In the genomic region with DNA sequence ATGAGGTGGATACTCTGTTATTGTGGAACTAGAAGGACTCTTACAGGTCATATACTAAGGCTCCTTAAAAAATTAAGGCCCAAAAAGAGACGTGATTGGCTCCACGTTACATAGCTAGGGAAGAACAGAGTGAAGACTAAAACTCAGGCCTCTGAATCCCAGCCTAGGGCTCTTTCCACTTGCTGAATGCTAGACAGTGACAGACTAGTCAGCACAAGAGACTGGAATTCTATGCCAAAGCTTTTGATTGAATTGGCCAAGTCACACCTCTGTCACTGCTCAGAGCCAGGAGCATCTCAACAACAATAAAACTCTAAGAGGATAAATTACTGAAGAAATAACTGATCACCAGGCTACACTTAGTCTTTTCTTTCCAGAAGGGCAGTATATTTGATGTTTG, we compare ENCODE assay signal across 30 cellular contexts. TPM values are rescaled to one million over a fixed set of nuclear protein-coding genes. Genes with fewer than 3 reads are reported as not detected.
"Had no signal": no experiment of that assay in that cellular context is flagged by ENCODE, and none has a peak within 500 bp of the region (broad histone marks: within the 10 kb centered on the region; RNA-seq: fewer than 3 reads in every experiment).

No MANE protein-coding gene starts in this region.

- H3K4me1 Mint-ChIP-seq: naive thymus-derived CD8-positive, alpha-beta T cell; stimulated activated naive B cell treated with anti-CD40 and anti-IgM and Interleukin-4, amounts not matched to agents 10 μg/mL and 1 μg/mL and 100 μg/mL, for 72 hours had no signal

- H3K27me3 Mint-ChIP-seq: stimulated activated naive B cell treated with anti-CD40 and anti-IgM and Interleukin-4, amounts not matched to agents 10 μg/mL and 1 μg/mL and 100 μg/mL, for 72 hours; stimulated activated naive CD8-positive, alpha-beta T cell treated with anti-CD3 and anti-CD28 coated beads, Interleukin-15, Interleukin-2, amounts not matched to agents 100 ng/mL and 50 ng/mL, for 24 hours had no signal

- DNase-seq: heart left ventricle; islet precursor cell; lower lobe of right lung; mammary epithelial cell; mesenchymal stem cell; naive thymus-derived CD8-positive, alpha-beta T cell; nucleus accumbens; pancreas; posterior cingulate gyrus; psoas muscle; stimulated activated CD4-positive, alpha-beta T cell treated with anti-CD3 and anti-CD28 coated beads, Interleukin-12 subunit alpha, Interleukin-12 subunit beta, amount 100 ng/mL, for 4 hours; stimulated activated CD4-positive, alpha-beta T cell treated with anti-CD3 and anti-CD28 coated beads, Interleukin-15, amount 100 ng/mL, for 24 hours; stimulated activated CD4-positive, alpha-beta T cell treated with anti-CD3 and anti-CD28 coated beads, Interleukin-2, amount 100 ng/mL, for 24 hours; stimulated activated CD4-positive, alpha-beta T cell treated with anti-CD3 and anti-CD28 coated beads, Interleukin-4, amount 100 ng/mL, for 1 hour; stimulated activated naive B cell treated with anti-CD40 and anti-IgM and Interleukin-4, amounts not matched to agents 10 μg/mL and 1 μg/mL and 100 μg/mL, for 72 hours; tibial artery; trophoblast cell; upper lobe of right lung had no signal

- H3K9me3 Mint-ChIP-seq: naive thymus-derived CD8-positive, alpha-beta T cell; nephron; stimulated activated naive B cell treated with anti-CD40 and anti-IgM and Interleukin-4, amounts not matched to agents 10 μg/mL and 1 μg/mL and 100 μg/mL, for 72 hours; stimulated activated naive CD8-positive, alpha-beta T cell treated with anti-CD3 and anti-CD28 coated beads, Interleukin-15, Interleukin-2, amounts not matched to agents 100 ng/mL and 50 ng/mL, for 24 hours had no signal

- H3K4me3 ChIP-seq: heart left ventricle, hepatocyte, lower lobe of right lung, pancreas, psoas muscle, skin epidermis, suprapubic skin, thoracic aorta, tibial artery, upper lobe of right lung had no signal

- H3K27me3 ChIP-seq: hepatocyte, suprapubic skin, tibial artery, upper lobe of right lung had no signal

- H3K36me3 ChIP-seq: heart left ventricle, lower lobe of right lung, pancreas, suprapubic skin, thoracic aorta, tibial artery, upper lobe of right lung had no signal

- H3K79me2 ChIP-seq: hepatocyte had no signal

- H3K36me3 Mint-ChIP-seq: naive thymus-derived CD8-positive, alpha-beta T cell; stimulated activated naive B cell treated with anti-CD40 and anti-IgM and Interleukin-4, amounts not matched to agents 10 μg/mL and 1 μg/mL and 100 μg/mL, for 72 hours had no signal

- H3K27ac Mint-ChIP-seq: naive thymus-derived CD8-positive, alpha-beta T cell; stimulated activated naive B cell treated with anti-CD40 and anti-IgM and Interleukin-4, amounts not matched to agents 10 μg/mL and 1 μg/mL and 100 μg/mL, for 72 hours; stimulated activated naive CD8-positive, alpha-beta T cell treated with anti-CD3 and anti-CD28 coated beads, Interleukin-15, Interleukin-2, amounts not matched to agents 100 ng/mL and 50 ng/mL, for 24 hours had no signal

- H3K4me2 ChIP-seq: hepatocyte had no signal

- ATAC-seq: lower lobe of right lung; naive thymus-derived CD8-positive, alpha-beta T cell; pancreas; psoas muscle; sciatic nerve; stimulated activated naive B cell treated with anti-CD40 and anti-IgM and Interleukin-4, amounts not matched to agents 10 μg/mL and 1 μg/mL and 100 μg/mL, for 72 hours; upper lobe of right lung had no signal

- H3K4me3 Mint-ChIP-seq: naive thymus-derived CD8-positive, alpha-beta T cell; stimulated activated naive B cell treated with anti-CD40 and anti-IgM and Interleukin-4, amounts not matched to agents 10 μg/mL and 1 μg/mL and 100 μg/mL, for 72 hours; stimulated activated naive CD8-positive, alpha-beta T cell treated with anti-CD3 and anti-CD28 coated beads, Interleukin-15, Interleukin-2, amounts not matched to agents 100 ng/mL and 50 ng/mL, for 24 hours had no signal

- H3K9me3 ChIP-seq: heart left ventricle, lower lobe of right lung, pancreas, psoas muscle, suprapubic skin, thoracic aorta, tibial artery, upper lobe of right lung had no signal

- FAIRE-seq: pancreas, urothelium cell line had no signal

- H3K27ac ChIP-seq: hepatocyte, lower lobe of right lung, pancreas, psoas muscle, skin epidermis, suprapubic skin, thoracic aorta, tibial artery, upper lobe of right lung had no signal

- H2AFZ ChIP-seq: hepatocyte had no signal

- H3K4me1 ChIP-seq: lower lobe of right lung, pancreas, psoas muscle, suprapubic skin, tibial artery, upper lobe of right lung had no signal

RNA-seq across cellular contexts. Expression of gene DCX, which starts 16.9 kb away (rescaled TPM):
- total RNA-seq: kidney epithelial cell; liver; lower lobe of right lung; mammary epithelial cell; naive thymus-derived CD8-positive, alpha-beta T cell; osteoblast; psoas muscle; sciatic nerve; subcutaneous adipose tissue; thoracic aorta; upper lobe of right lung had no signal
- polyA plus RNA-seq: heart left ventricle; mammary epithelial cell; naive thymus-derived CD8-positive, alpha-beta T cell had no signal
